ENCODE assay signal across 9 cellular contexts in genomic region chr13:44313674-44314073, GRCh38. TPM values are rescaled to one million over a fixed set of nuclear protein-coding genes. Genes with fewer than 3 reads are reported as not detected.
DNase-seq lines count a peak whose midpoint lies in the region; ATAC-seq and TF ChIP-seq lines count a peak whose summit lies in the region.
"Had no signal": no experiment of that assay in that cellular context is flagged by ENCODE, and none has a peak within 500 bp of the region (broad histone marks: within the 10 kb centered on the region; RNA-seq: fewer than 3 reads in every experiment).

No MANE protein-coding gene starts in this region.

- DNase-seq in HCT116 (ENCODE audit: low read depth, low spot score) (peak; percentile 93), kidney epithelial cell (ENCODE audit: low read depth) (peak; percentile 86), GM10248 (ENCODE audit: extremely low spot score) (no peak), right cardiac atrium (no peak)
- DNase-seq: occipital lobe had no signal

- TF ChIP-seq RAD21 in HCT116 (IDR thresholded peaks at IDR 0.05; ENCODE audit: low read depth) = no peak

- no peaks in the 10 kb centered on the region for H3K79me2 ChIP-seq in ACC112 (ENCODE audit: control insufficient read depth, insufficient read depth, low read length, unreplicated experiment)
- H3K79me2 ChIP-seq in HCT116 (ENCODE audit: insufficient read depth, low read length) = no peaks in the 10 kb centered on the region

- ATAC-seq in HCT116 (peak; percentile 67), HG03196 (IDR thresholded peaks at IDR 0.05; ENCODE audit: unreplicated experiment) (no peak), right cardiac atrium (no peak), GM21619 (IDR thresholded peaks at IDR 0.05; ENCODE audit: unreplicated experiment) (no peak)
- peak; percentile 48 for ATAC-seq in activated T-helper 17 cell treated with anti-CD3 and anti-CD28 coated beads, Interleukin-2, amount 50 U/mL, for 72 hours (replicated peaks)

- H3K36me3 Mint-ChIP-seq in activated T-helper 17 cell treated with anti-CD3 and anti-CD28 coated beads, Interleukin-2, amount 50 U/mL, for 72 hours (ENCODE audit: low read depth) = no peaks in the 10 kb centered on the region

- intact Hi-C loops in HCT116 (cut with micrococcal nuclease) (loop anchor here (1.0 kb wide), 2 partner anchors 70 to 120 kb away; no protein-coding TSS in a partner anchor), right cardiac atrium (cut with DNase I) (loop anchor here in 1 of 4 donors (5.0 kb wide), 1 partner anchor 124 kb away; no protein-coding TSS in a partner anchor)

- H4K20me1 ChIP-seq in HCT116 (ENCODE audit: insufficient read depth) = no peaks in the 10 kb centered on the region

- CTCF ChIA-PET in HCT116 (lab: Charles Lee) = no interaction called here
- CTCF ChIA-PET in GM10248 (lab: Yijun Ruan, JAX) = no interaction called here

- no peaks in the 10 kb centered on the region for H3K27me3 ChIP-seq in ACC112 (ENCODE audit: insufficient read depth, low read length)
- H3K27me3 ChIP-seq in HCT116 (ENCODE audit: insufficient read depth, low read length) = no peaks in the 10 kb centered on the region
- no peaks in the 10 kb centered on the region for H3K27me3 ChIP-seq in kidney epithelial cell (ENCODE audit: control insufficient read depth, insufficient read depth, low read length)
- H3K27me3 ChIP-seq in right cardiac atrium (ENCODE audit: control insufficient read depth, insufficient read depth) = no peaks in the 10 kb centered on the region

- POLR2A ChIA-PET in HCT116 (lab: Charles Lee) = interaction anchor here (0.6 to 7.2 kb wide), 2 partner anchors 121 to 172 kb away, joined by 4 to 83 read pairs; no protein-coding TSS in a partner anchor
- POLR2A ChIA-PET in GM10248 (lab: Yijun Ruan, JAX) = no interaction called here

- no peaks in the 10 kb centered on the region for H3K9me3 ChIP-seq in HCT116 (ENCODE audit: control insufficient read depth in 1 of 2, insufficient read depth in 1 of 2, low read depth in 1 of 2, low read length in 2 of 2)
- H3K9me3 ChIP-seq in right cardiac atrium (ENCODE audit: control insufficient read depth, low read length) = no peaks in the 10 kb centered on the region

- H3K4me1 Mint-ChIP-seq in activated T-helper 17 cell treated with anti-CD3 and anti-CD28 coated beads, Interleukin-2, amount 50 U/mL, for 72 hours = peaks cover 14% of the 10 kb centered on the region

- TF ChIP-seq CTCF in HCT116 (IDR thresholded peaks at IDR 0.05 in 2 of 3, conservative IDR thresholded peaks at IDR 0.05 in 1 of 3; ENCODE audit: borderline replicate concordance in 1 of 3, insufficient read depth in 1 of 3, low read depth in 2 of 3, low read length in 2 of 3) (no peak), kidney epithelial cell (IDR thresholded peaks at IDR 0.05; ENCODE audit: insufficient read depth, low read length, poor library complexity, severe bottlenecking) (no peak), GM10248 (IDR thresholded peaks at IDR 0.05; ENCODE audit: control extremely low read depth, extremely low read depth, low read depth, missing control alignments) (no peak)

- H3K9me3 Mint-ChIP-seq in activated T-helper 17 cell treated with anti-CD3 and anti-CD28 coated beads, Interleukin-2, amount 50 U/mL, for 72 hours = no peaks in the 10 kb centered on the region

- TF ChIP-seq POLR2A in HCT116 (IDR thresholded peaks at IDR 0.05; ENCODE audit: borderline replicate concordance, extremely low read depth, insufficient read depth, insufficient read length) = peak; percentile 24

- H3K9ac ChIP-seq in HCT116 (ENCODE audit: low read length) = peak overlapping the region; percentile 68

- H3K4me2 ChIP-seq in HCT116 (ENCODE audit: low read length) = peak overlapping the region; percentile 66

- peak overlapping the region; percentile 99 for H3K27ac ChIP-seq in ACC112 (ENCODE audit: low read depth, low read length)
- peak overlapping the region; percentile 83 for H3K27ac ChIP-seq in HCT116 (ENCODE audit: low read depth, low read length)
- H3K27ac ChIP-seq in right cardiac atrium (ENCODE audit: low read length) = no peak overlapping the region

- H2AFZ ChIP-seq in ACC112 (ENCODE audit: low read length, unreplicated experiment) (no peak overlapping the region), HCT116 (ENCODE audit: low read depth, low read length, poor library complexity, severe bottlenecking) (no peak overlapping the region)

- no TSS peak for BruUV-seq in HCT116 (replicated peaks; lab: Mats Ljungman, UMichigan)

- peaks cover 35% of the 10 kb centered on the region for H3K27me3 Mint-ChIP-seq in activated T-helper 17 cell treated with anti-CD3 and anti-CD28 coated beads, Interleukin-2, amount 50 U/mL, for 72 hours

- WGBS in right cardiac atrium = 87% methylated on average over 2 of the region's 2 CpGs

- no peaks in the 10 kb centered on the region for H3K9me2 ChIP-seq in HCT116 (ENCODE audit: insufficient read depth)

- no peaks in the 10 kb centered on the region for H3K36me3 ChIP-seq in ACC112 (ENCODE audit: insufficient read depth, low read length)
- 0 out of 4 replicates have a peak, but pooled peaks cover 0 to 6% of the 10 kb centered on the region in 2 experiments for H3K36me3 ChIP-seq in HCT116 (ENCODE audit: control insufficient read depth in 1 of 2, insufficient read depth in 2 of 2, low read length in 2 of 2)
- no peaks in the 10 kb centered on the region for H3K36me3 ChIP-seq in kidney epithelial cell (ENCODE audit: control insufficient read depth, insufficient read depth, low read length)

- peaks cover 64% of the 10 kb centered on the region for H3K4me1 ChIP-seq in ACC112 (ENCODE audit: control insufficient read depth, insufficient read depth, low read length, unreplicated experiment)
- peaks cover 45 to 77% of the 10 kb centered on the region in 2 experiments for H3K4me1 ChIP-seq in HCT116 (ENCODE audit: control insufficient read depth in 1 of 2, insufficient read depth in 2 of 2, low read length in 2 of 2)
- peaks cover 6% of the 10 kb centered on the region for H3K4me1 ChIP-seq in right cardiac atrium (ENCODE audit: control insufficient read depth, insufficient read depth, low read length)

- RAD21 ChIA-PET in HCT116 (lab: Charles Lee; ENCODE audit: low non-redundant PET in 1 of 2, low total read pairs in 2 of 2, uncharacterized antibody in 2 of 2, unreplicated experiment in 2 of 2) = no interaction called here

- peak overlapping the region; percentile 39 for H3K4me3 Mint-ChIP-seq in activated T-helper 17 cell treated with anti-CD3 and anti-CD28 coated beads, Interleukin-2, amount 50 U/mL, for 72 hours

- H3K27ac Mint-ChIP-seq in activated T-helper 17 cell treated with anti-CD3 and anti-CD28 coated beads, Interleukin-2, amount 50 U/mL, for 72 hours = peak overlapping the region; percentile 80

- H3K4me3 ChIP-seq in ACC112 (ENCODE audit: low read depth, low read length) (peak overlapping the region; percentile 2), HCT116 (replicated peaks in 1 of 2; ENCODE audit: low read depth in 1 of 2, low read length in 2 of 2) (peak overlapping the region in 1 of 2 experiments; percentile 32; a peak in 2 of 4 replicates), kidney epithelial cell (ENCODE audit: low read depth, low read length) (no peak overlapping the region), right cardiac atrium (ENCODE audit: low read length) (no peak overlapping the region)

TF ChIP-seq in HCT116, 20 proteins besides CTCF, POLR2A, EP300 and RAD21:
- TF ChIP-seq EZH2 (IDR thresholded peaks at IDR 0.05) (no peak), REST (IDR thresholded peaks at IDR 0.05; ENCODE audit: low read depth) (no peak), TCF7L2 (IDR thresholded peaks at IDR 0.05; ENCODE audit: borderline replicate concordance, extremely low read depth, insufficient read depth, insufficient read length) (peak; percentile 38), POLR2AphosphoS5 (IDR thresholded peaks at IDR 0.05; ENCODE audit: low read depth, low read length) (peak; percentile 61; the same call in 1 of the 2 replicates)

RNA-seq across cellular contexts. Expression of gene SERP2, which starts 60.0 kb away (rescaled TPM):
- total RNA-seq in HCT116 (2021; ENCODE audit: unreplicated experiment) (not detected), kidney epithelial cell (5.1 and 9.7 TPM in 2 replicates), right cardiac atrium (10 to 100 TPM; 19.4 to 28.2 (median 23.1) TPM)
- polyA plus RNA-seq in HCT116 (2012) = not detected in 2 replicates
- not detected for total RNA-seq in activated T-helper 17 cell treated with anti-CD3 and anti-CD28 coated beads, Interleukin-2, amount 50 U/mL, for 72 hours
- 36.2 TPM for polyA plus RNA-seq in right cardiac atrium

Comparison
In these comparisons a context has a peak if more than half of its experiments do, and no peak if none do; other contexts are left out.
1. ATAC-seq: peak in HCT116 (single experiment) and activated T-helper 17 cell treated with anti-CD3 and anti-CD28 coated beads, Interleukin-2, amount 50 U/mL, for 72 hours (single experiment); none in HG03196 (single experiment), right cardiac atrium (0 of 2) and GM21619 (single experiment).
2. DNase-seq: peak in HCT116 (single experiment) and kidney epithelial cell (single experiment); none in GM10248 (single experiment) and right cardiac atrium (0 of 3).